Comparison of ENCODE assay signal across 9 cellular contexts in the genomic region with DNA sequence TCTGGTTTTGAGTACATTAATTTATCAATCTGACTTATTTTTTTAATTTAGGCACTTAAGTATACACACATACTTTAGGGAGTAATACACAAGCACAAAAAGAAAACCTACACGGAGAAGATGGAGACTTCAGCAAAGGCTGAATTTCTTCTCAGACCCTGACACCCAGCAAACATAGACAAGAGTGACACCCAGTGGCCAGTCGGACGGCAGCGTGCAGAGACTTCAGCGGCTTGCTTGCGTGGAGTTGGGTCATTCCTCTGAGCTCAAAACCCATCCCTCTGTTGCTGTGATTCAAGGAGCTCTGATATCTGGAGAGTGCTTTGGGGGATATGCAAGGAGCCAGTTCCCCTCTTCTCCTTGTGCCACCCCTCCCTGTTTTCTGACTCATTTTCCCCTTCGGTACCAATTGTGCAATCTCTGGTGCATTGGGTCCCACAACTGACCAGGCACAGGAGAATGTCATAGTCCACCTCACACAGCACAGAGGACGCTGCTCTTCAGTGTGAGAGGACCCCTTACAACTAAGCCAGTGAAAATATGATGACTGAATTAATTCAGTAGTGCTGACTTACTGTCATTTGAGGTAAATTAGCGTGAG. TPM values are rescaled to one million over a fixed set of nuclear protein-coding genes. Genes with fewer than 3 reads are reported as not detected.
DNase-seq lines count a peak whose midpoint lies in the region; ATAC-seq and TF ChIP-seq lines count a peak whose summit lies in the region.
"Had no signal": no experiment of that assay in that cellular context is flagged by ENCODE, and none has a peak within 500 bp of the region (broad histone marks: within the 10 kb centered on the region; RNA-seq: fewer than 3 reads in every experiment).

No MANE protein-coding gene starts in this region.

- H3K9ac ChIP-seq in endodermal cell (ENCODE audit: extremely low read depth, low read length, poor library complexity, severe bottlenecking), result no peak overlapping the region

- no peak overlapping the region for H3K27ac Mint-ChIP-seq in CD8-positive, alpha-beta memory T cell
- H3K27ac Mint-ChIP-seq in endodermal cell, result no peak overlapping the region
- H3K27ac Mint-ChIP-seq: activated naive CD8-positive, alpha-beta T cell had no signal

- WGBS in endodermal cell (ENCODE audit: insufficient coverage in 1 of 2, insufficient read length in 1 of 2), 2 experiments, result 20 to 32% methylated on average over 2 to 9 of the region's 9 CpGs

- peaks cover 2 to 11% of the 10 kb centered on the region in 2 donors for H3K27me3 Mint-ChIP-seq in CD8-positive, alpha-beta memory T cell
- H3K27me3 Mint-ChIP-seq in endodermal cell (ENCODE audit: insufficient read depth), result peaks cover 15% of the 10 kb centered on the region

- H3K36me3 Mint-ChIP-seq in CD8-positive, alpha-beta memory T cell, result no peaks in the 10 kb centered on the region
- no peaks in the 10 kb centered on the region for H3K36me3 Mint-ChIP-seq in endodermal cell (ENCODE audit: low read depth)
- H3K36me3 Mint-ChIP-seq: activated naive CD8-positive, alpha-beta T cell had no signal

- no peaks in the 10 kb centered on the region for H3K4me1 ChIP-seq in CD8-positive, alpha-beta memory T cell (ENCODE audit: insufficient read depth, low read length)
- H3K4me1 ChIP-seq in endodermal cell (ENCODE audit: control insufficient read depth, insufficient read depth, low read length) (peaks cover 10% of the 10 kb centered on the region), mucosa of descending colon (ENCODE audit: low read depth) (no peaks in the 10 kb centered on the region)

- peak; percentile 33 to 77 (median 49) for DNase-seq in CD8-positive, alpha-beta memory T cell
- DNase-seq in NOMO-1 treated with dmso at 0.1 percent for 144 hours (lab: John Stamatoyannopoulos, UW; ENCODE audit: unreplicated experiment), result peak; percentile 70
- DNase-seq in activated CD8-positive, alpha-beta memory T cell treated with anti-CD3 and anti-CD28 coated beads for 48 hours (ENCODE audit: low read depth in 2 of 3, low spot score in 2 of 3), result peak; percentile 21 to 33 (median 31)
- peak; percentile 94 for DNase-seq in endodermal cell
- peak; percentile 62 to 85 (median 79) for DNase-seq in mucosa of descending colon
- peak; percentile 45 for DNase-seq in stimulated activated CD8-positive, alpha-beta memory T cell treated with anti-CD3 and anti-CD28 coated beads, Interleukin-7, amount 100 ng/mL, for 24 hours (ENCODE audit: low read depth)

- H3K9me3 ChIP-seq in CD8-positive, alpha-beta memory T cell (ENCODE audit: low read length), result no peaks in the 10 kb centered on the region
- no peaks in the 10 kb centered on the region for H3K9me3 ChIP-seq in endodermal cell (ENCODE audit: control insufficient read depth, low read length)
- no peaks in the 10 kb centered on the region for H3K9me3 ChIP-seq in mucosa of descending colon

- H3K27ac ChIP-seq in CD8-positive, alpha-beta memory T cell (ENCODE audit: low read depth, low read length), result no peak overlapping the region
- no peak overlapping the region for H3K27ac ChIP-seq in endodermal cell (ENCODE audit: low read depth, low read length)

- H3K36me3 ChIP-seq in CD8-positive, alpha-beta memory T cell (ENCODE audit: insufficient read depth, low read length), result no peaks in the 10 kb centered on the region
- H3K36me3 ChIP-seq in endodermal cell (ENCODE audit: control insufficient read depth, insufficient read depth, low read length) (no peaks in the 10 kb centered on the region), mucosa of descending colon (ENCODE audit: low read depth) (no peaks in the 10 kb centered on the region)

- intact Hi-C loops in mucosa of descending colon (cut with DNase I, micrococcal nuclease), result loop anchor here (5.0 to 10.0 kb wide), 2 partner anchors 301 to 593 kb away; no protein-coding TSS in a partner anchor

- peaks cover 4 to 25% (median 6%) of the 10 kb centered on the region in 3 donors for H3K4me1 Mint-ChIP-seq in CD8-positive, alpha-beta memory T cell
- peaks cover 17% of the 10 kb centered on the region for H3K4me1 Mint-ChIP-seq in endodermal cell

- peak; percentile 94 for TF ChIP-seq CTCF in endodermal cell (conservative IDR thresholded peaks at IDR 0.05)
- TF ChIP-seq CTCF in mucosa of descending colon (IDR thresholded peaks at IDR 0.05), result peak; percentile 45

- POLR2A ChIA-PET in CD8-positive, alpha-beta memory T cell (lab: Charles Lee), result no interaction called here

- no peaks in the 10 kb centered on the region for H3K27me3 ChIP-seq in CD8-positive, alpha-beta memory T cell (ENCODE audit: insufficient read depth, low read length, poor library complexity, severe bottlenecking)
- H3K27me3 ChIP-seq in endodermal cell (ENCODE audit: control insufficient read depth, insufficient read depth, low read length, poor library complexity, severe bottlenecking), result peaks cover 13% of the 10 kb centered on the region

- H3K4me3 Mint-ChIP-seq in CD8-positive, alpha-beta memory T cell, result peak overlapping the region in 1 of 7 donors; percentile 42
- H3K4me3 Mint-ChIP-seq in endodermal cell, result no peak overlapping the region
- H3K4me3 Mint-ChIP-seq: activated naive CD8-positive, alpha-beta T cell had no signal

- H3K9me3 Mint-ChIP-seq in CD8-positive, alpha-beta memory T cell, result no peaks in the 10 kb centered on the region
- no peaks in the 10 kb centered on the region for H3K9me3 Mint-ChIP-seq in endodermal cell

- no peak overlapping the region for H3K4me3 ChIP-seq in CD8-positive, alpha-beta memory T cell (ENCODE audit: low read length)
- H3K4me3 ChIP-seq in endodermal cell (ENCODE audit: low read length), result no peak overlapping the region
- no peak overlapping the region for H3K4me3 ChIP-seq in mucosa of descending colon

- ATAC-seq in GM19455 (IDR thresholded peaks at IDR 0.05; ENCODE audit: unreplicated experiment), result peak; percentile 83
- peak; percentile 87 for ATAC-seq in HG03571 (IDR thresholded peaks at IDR 0.05; ENCODE audit: unreplicated experiment)
- peak; percentile 87 for ATAC-seq in mucosa of descending colon

- CTCF ChIA-PET in CD8-positive, alpha-beta memory T cell (lab: Charles Lee), result interaction anchor here (0.6 to 14.1 kb wide), 27 partner anchors 9 to 592 kb away, joined by 3 to 249 read pairs (median 4); no protein-coding TSS in a partner anchor

RNA-seq across cellular contexts. Expression of gene SH3TC2, which starts 27.5 kb away (rescaled TPM):
- total RNA-seq in CD8-positive, alpha-beta memory T cell, result not detected
- not detected for polyA plus RNA-seq in CD8-positive, alpha-beta memory T cell
- total RNA-seq in endodermal cell (under 1 TPM; 0.27 to 0.75 TPM), mucosa of descending colon (1 to 10 TPM; 1.3 to 3.9 (median 2.2) TPM)
- 0.53 TPM for polyA plus RNA-seq in endodermal cell (2013, experiment 1 of 2)
- 0.21 TPM for polyA plus RNA-seq in endodermal cell (2013, experiment 2 of 2)

Comparison
In these comparisons a context has a peak if more than half of its experiments do, and no peak if none do; other contexts are left out.
1. DNase-seq: peak in every context shown above with its lines; median percentile 94 in endodermal cell; 79 in mucosa of descending colon; 70 in NOMO-1 treated with dmso at 0.1 percent for 144 hours; 49 in CD8-positive, alpha-beta memory T cell; 45 in stimulated activated CD8-positive, alpha-beta memory T cell treated with anti-CD3 and anti-CD28 coated beads, Interleukin-7, amount 100 ng/mL, for 24 hours; 31 in activated CD8-positive, alpha-beta memory T cell treated with anti-CD3 and anti-CD28 coated beads for 48 hours.